9 cellular contexts compared by ENCODE assay signal in genomic region chr18:46711444-46711863, GRCh38. TPM values are rescaled to one million over a fixed set of nuclear protein-coding genes. Genes with fewer than 3 reads are reported as not detected.
A peak's percentile ranks its signal among the peaks of the same experiment; 100 is the strongest.
DNase-seq lines count a peak whose midpoint lies in the region; ATAC-seq and TF ChIP-seq lines count a peak whose summit lies in the region.
"Had no signal": no experiment of that assay in that cellular context is flagged by ENCODE, and none has a peak within 500 bp of the region (broad histone marks: within the 10 kb centered on the region; RNA-seq: fewer than 3 reads in every experiment).

No MANE protein-coding gene starts in this region.

- peaks cover 2% of the 10 kb centered on the region for H3F3A ChIP-seq in neural cell (ENCODE audit: insufficient read depth, low read length, poor library complexity, severe bottlenecking)

- H2AFZ ChIP-seq in neural cell (ENCODE audit: low read depth, low read length), result no peak overlapping the region

- DNase-seq in UCSD-AML1 (lab: John Stamatoyannopoulos, UW; ENCODE audit: unreplicated experiment), result peak; percentile 52
- no peak for DNase-seq in brain microvascular endothelial cell
- DNase-seq in globus pallidus (ENCODE audit: low spot score), result no peak
- DNase-seq: activated CD8-positive, alpha-beta memory T cell treated with anti-CD3 and anti-CD28 coated beads for 24 hours had no signal

- H3K27me3 ChIP-seq in neural cell (ENCODE audit: insufficient read depth, low read depth, low read length) (no peaks in the 10 kb centered on the region), brain microvascular endothelial cell (replicated peaks) (no peaks in the 10 kb centered on the region)

- H3K9me2 ChIP-seq in neural cell (ENCODE audit: insufficient read depth, low read length), result no peaks in the 10 kb centered on the region

- H3K36me3 ChIP-seq in neural cell (ENCODE audit: insufficient read depth, low read length), result no peaks in the 10 kb centered on the region
- no peaks in the 10 kb centered on the region for H3K36me3 ChIP-seq in brain microvascular endothelial cell (replicated peaks)

- H3K4me3 ChIP-seq in neural cell (ENCODE audit: low read length), result peak overlapping the region; percentile 50
- no peak overlapping the region for H3K4me3 ChIP-seq in brain microvascular endothelial cell (ENCODE audit: low read depth, low read length)

- in situ Hi-C loops in brain microvascular endothelial cell (cut with HindIII; ENCODE audit: low pct_ligation_motif_present, low sequenced_read_pairs), result no loop called here

- H3K27ac ChIP-seq in neural cell (ENCODE audit: low read length), result peak overlapping the region; percentile 94
- no peak overlapping the region for H3K27ac ChIP-seq in brain microvascular endothelial cell

- TF ChIP-seq RAD21 in neural cell (conservative IDR thresholded peaks at IDR 0.05), result peak; percentile 59

- H3K4me2 ChIP-seq in neural cell (ENCODE audit: low read length), result peak overlapping the region; percentile 27

- no peaks in the 10 kb centered on the region for H4K20me1 ChIP-seq in neural cell (ENCODE audit: insufficient read depth)

- TF ChIP-seq EP300 in neural cell (conservative IDR thresholded peaks at IDR 0.05; ENCODE audit: poor library complexity, severe bottlenecking), result peak; percentile 95

- no peaks in the 10 kb centered on the region for H3K79me2 ChIP-seq in neural cell (replicated peaks; ENCODE audit: insufficient read depth, low read length)

- peak overlapping the region; percentile 67 for H3K9ac ChIP-seq in neural cell (ENCODE audit: low read length)

- ATAC-seq in GM18909 (IDR thresholded peaks at IDR 0.05; ENCODE audit: poor library complexity, unreplicated experiment), result peak; percentile 65
- ATAC-seq in HG03196 (IDR thresholded peaks at IDR 0.05; ENCODE audit: unreplicated experiment), result peak; percentile 48
- no peak for ATAC-seq in HG02970 (IDR thresholded peaks at IDR 0.05; ENCODE audit: low FRiP score, unreplicated experiment)
- ATAC-seq in HG02623 (IDR thresholded peaks at IDR 0.05; ENCODE audit: unreplicated experiment), result no peak

- TF ChIP-seq CTCF in neural cell (IDR thresholded peaks at IDR 0.05; ENCODE audit: poor library complexity, severe bottlenecking) (no peak), brain microvascular endothelial cell (IDR thresholded peaks at IDR 0.05; ENCODE audit: low read depth, low read length, missing control alignments) (no peak)

- no peaks in the 10 kb centered on the region for H3K9me3 ChIP-seq in neural cell (ENCODE audit: low read length)

TF ChIP-seq in neural cell, 6 proteins besides CTCF, POLR2A, EP300 and RAD21:
- TF ChIP-seq SMC3 (conservative IDR thresholded peaks at IDR 0.05; ENCODE audit: poor library complexity) (peak; percentile 57), REST (IDR thresholded peaks at IDR 0.05; ENCODE audit: borderline replicate concordance) (peak; percentile 53), MXI1 (conservative IDR thresholded peaks at IDR 0.05; ENCODE audit: poor library complexity, severe bottlenecking) (peak; percentile 19), TAF1 (IDR thresholded peaks at IDR 0.05; ENCODE audit: low read depth) (no peak), POLR2AphosphoS5 (IDR thresholded peaks at IDR 0.05) (peak; percentile 85), EZH2 (IDR thresholded peaks at IDR 0.05; ENCODE audit: borderline replicate concordance, insufficient read depth, low read length, poor library complexity, severe bottlenecking) (no peak)

RNA-seq across cellular contexts. Expression of gene ST8SIA5, which starts 45.4 kb away (rescaled TPM):
- polyA plus RNA-seq in neural cell, result 0.92 and 0.93 TPM in 2 replicates
- polyA minus RNA-seq in neural cell, result 1.2 and 1.3 TPM in 2 replicates

RNA-seq across cellular contexts. Expression of gene LOXHD1, which starts 54.4 kb away (rescaled TPM):
- not detected in 2 replicates for polyA plus RNA-seq in neural cell
- polyA minus RNA-seq in neural cell, result not detected in 2 replicates

Comparison
In these comparisons a context has a peak if more than half of its experiments do, and no peak if none do; other contexts are left out.
1. ATAC-seq: peak in GM18909 (single experiment) and HG03196 (single experiment); none in HG02970 (single experiment) and HG02623 (single experiment).